In the genomic region with DNA sequence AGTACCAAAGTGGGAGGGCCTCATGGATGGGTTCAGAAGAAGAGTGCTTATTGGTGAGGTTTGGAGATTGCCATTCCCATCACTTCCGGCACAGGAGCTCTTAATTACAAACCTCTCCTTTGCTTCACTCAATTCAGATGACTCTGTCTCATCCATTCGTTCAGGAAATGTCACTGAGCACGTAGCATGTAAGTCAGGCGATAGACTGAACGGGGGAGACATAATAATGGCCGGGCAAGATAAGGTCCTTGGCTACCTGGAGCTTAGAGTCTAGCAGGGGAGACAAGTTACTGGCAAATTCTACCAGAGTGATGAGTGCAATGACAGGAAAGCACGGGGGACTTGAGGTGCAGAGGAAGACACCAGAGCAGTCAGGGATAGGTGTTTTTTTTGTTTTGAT, we compare ENCODE assay signal across 16 cellular contexts. TPM values are rescaled to one million over a fixed set of nuclear protein-coding genes. Genes with fewer than 3 reads are reported as not detected.
"Had no signal": no experiment of that assay in that cellular context is flagged by ENCODE, and none has a peak within 500 bp of the region (broad histone marks: within the 10 kb centered on the region; RNA-seq: fewer than 3 reads in every experiment).

No MANE protein-coding gene starts in this region.

RNA-seq across cellular contexts. Expression of a gene that starts 11.0 kb away (rescaled TPM):
- total RNA-seq: activated naive CD4-positive, alpha-beta T cell treated with anti-CD3 and anti-CD28 coated beads for 36 hours; activated naive CD8-positive, alpha-beta T cell treated with anti-CD3 and anti-CD28 coated beads for 36 hours; activated naive CD8-positive, alpha-beta T cell treated with anti-CD3 and anti-CD28 coated beads, Interleukin-2, amount 10 ng/mL, durations not matched to agents 7 days and 5 days; activated T-cell treated with anti-CD3 and anti-CD28 coated beads, Interleukin-2, amount 50 U/mL, for 4 hours; activated T-helper 1 cell treated with anti-CD3 and anti-CD28 coated beads, Interleukin-12 subunit alpha, Interleukin-12 subunit beta, Interleukin-2, Interleukin-4 antibody, amounts not matched to agents 30 ng/mL and 10 ng/mL and 1 ng/mL, durations not matched to agents 14 hours and 24 hours and 36 hours; activated T-helper 2 cell treated with anti-CD3 and anti-CD28 coated beads, Interferon-gamma antibody, Interleukin-2, Interleukin-4, amounts not matched to agents 10 μg/mL and 5 μg/mL and 100 μg/mL, durations not matched to agents 14 hours and 24 hours and 36 hours; adrenal gland; aorta; ascending aorta; body of pancreas; breast epithelium; cardiac muscle cell; cardiac septum; cerebellum; chondrocyte had no signal
- polyA plus RNA-seq: adipose tissue, adrenal gland, aorta, cardiac muscle cell had no signal
